Comparison of ENCODE assay signal across 14 cellular contexts in the genomic region with DNA sequence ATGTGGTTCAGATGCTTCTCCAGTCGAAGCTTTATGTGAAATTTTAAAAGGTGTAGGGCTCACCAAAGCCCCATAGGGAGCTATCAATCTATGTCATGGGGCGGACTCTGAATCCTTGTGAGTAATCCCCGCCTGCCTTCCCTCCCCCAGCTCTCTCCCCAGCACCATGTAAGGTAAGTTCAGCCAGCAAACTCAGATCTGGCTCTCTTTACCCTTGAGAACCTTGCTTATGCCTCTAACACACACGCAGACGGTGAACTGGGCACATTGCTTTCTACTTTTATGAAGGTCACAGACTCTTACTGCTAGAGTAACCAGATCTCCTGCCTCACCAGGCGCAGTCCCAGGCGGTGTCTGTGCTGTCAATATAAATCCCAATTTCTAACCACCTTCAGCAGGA.
A peak's percentile ranks its signal among the peaks of the same experiment; 100 is the strongest.
DNase-seq lines count a peak whose midpoint lies in the region; ATAC-seq and TF ChIP-seq lines count a peak whose summit lies in the region.
"Had no signal": no experiment of that assay in that cellular context is flagged by ENCODE, and none has a peak within 500 bp of the region (broad histone marks: within the 10 kb centered on the region; RNA-seq: fewer than 3 reads in every experiment).

No MANE protein-coding gene starts in this region.

- peaks cover 23% of the 10 kb centered on the region for H3K4me1 Mint-ChIP-seq in WTC11

- peak; percentile 83 for ATAC-seq in WTC11
- no peak for ATAC-seq in GM18909 (IDR thresholded peaks at IDR 0.05; ENCODE audit: poor library complexity, unreplicated experiment)

- DNase-seq in BE2C (peak; percentile 35), NCI-H187 (lab: John Stamatoyannopoulos, UW) (peak; percentile 64 to 88), WTC11 (ENCODE audit: low spot score) (no peak), kidney epithelial cell (ENCODE audit: low read depth) (peak; percentile 7), RKO (ENCODE audit: low spot score) (no peak), DMS 273 treated with DMSO at 0.1 percent for 48 hours (lab: John Stamatoyannopoulos, UW) (no peak), GM10248 (ENCODE audit: extremely low spot score) (no peak)
- DNase-seq: activated T-cell treated with anti-CD3 and anti-CD28 coated beads for 4 hours; amniotic stem cell; NCI-H446; SJCRH30; stimulated activated CD4-positive, alpha-beta T cell treated with anti-CD3 and anti-CD28 coated beads, Interleukin-15, amount 100 ng/mL, for 24 hours had no signal

- H3K36me3 Mint-ChIP-seq in WTC11: no peaks in the 10 kb centered on the region

- H3K4me3 ChIP-seq in BE2C (ENCODE audit: low read depth, low read length) (no peak overlapping the region), kidney epithelial cell (ENCODE audit: low read depth, low read length) (no peak overlapping the region)
- H3K4me3 ChIP-seq: SJCRH30 had no signal

- CTCF ChIA-PET in WTC11 (lab: Charles Lee): interaction anchor here (0.9 kb wide), 1 partner anchor 382 kb away, joined by 3 read pairs; no protein-coding TSS in a partner anchor
- CTCF ChIA-PET in GM10248 (lab: Yijun Ruan, JAX): interaction anchor here (0.9 to 1.4 kb wide), 3 partner anchors 8 to 34 kb away, joined by 3 read pairs; no protein-coding TSS in a partner anchor

- no peak for TF ChIP-seq CTCF in BE2C (IDR thresholded peaks at IDR 0.05; ENCODE audit: low read depth, low read length)
- no peak for TF ChIP-seq CTCF in WTC11 (IDR thresholded peaks at IDR 0.05)
- TF ChIP-seq CTCF in kidney epithelial cell (IDR thresholded peaks at IDR 0.05; ENCODE audit: insufficient read depth, low read length, poor library complexity, severe bottlenecking): no peak
- no peak for TF ChIP-seq CTCF in GM10248 (IDR thresholded peaks at IDR 0.05; ENCODE audit: control extremely low read depth, extremely low read depth, low read depth, missing control alignments)

- H3K9me3 ChIP-seq in BE2C: no peaks in the 10 kb centered on the region
- H3K9me3 ChIP-seq: SJCRH30 had no signal

- POLR2A ChIA-PET in WTC11 (lab: Charles Lee) (no interaction called here), GM10248 (lab: Yijun Ruan, JAX) (no interaction called here)

- peak overlapping the region; percentile 35; the same call in 1 of the 2 replicates for H3K27ac Mint-ChIP-seq in WTC11

- H3K36me3 ChIP-seq in BE2C: no peaks in the 10 kb centered on the region
- H3K36me3 ChIP-seq in kidney epithelial cell (ENCODE audit: control insufficient read depth, insufficient read depth, low read length): no peaks in the 10 kb centered on the region
- H3K36me3 ChIP-seq: SJCRH30 had no signal

- peaks cover 9% of the 10 kb centered on the region for H3K4me1 ChIP-seq in BE2C

- no peaks in the 10 kb centered on the region for H3K9me3 Mint-ChIP-seq in WTC11
- H3K9me3 Mint-ChIP-seq: neural crest cell had no signal

- H3K27me3 Mint-ChIP-seq in WTC11 (ENCODE audit: low read depth): no peaks in the 10 kb centered on the region; the same call in 1 of the 2 replicates

- no peak overlapping the region for H3K4me3 Mint-ChIP-seq in WTC11
- H3K4me3 Mint-ChIP-seq: neural crest cell had no signal

- no peaks in the 10 kb centered on the region for H3K27me3 ChIP-seq in BE2C
- H3K27me3 ChIP-seq in kidney epithelial cell (ENCODE audit: control insufficient read depth, insufficient read depth, low read length): no peaks in the 10 kb centered on the region
- H3K27me3 ChIP-seq: SJCRH30 had no signal

TF ChIP-seq in WTC11, 78 proteins besides CTCF, POLR2A, EP300 and RAD21:
- TF ChIP-seq, protein P1, sequence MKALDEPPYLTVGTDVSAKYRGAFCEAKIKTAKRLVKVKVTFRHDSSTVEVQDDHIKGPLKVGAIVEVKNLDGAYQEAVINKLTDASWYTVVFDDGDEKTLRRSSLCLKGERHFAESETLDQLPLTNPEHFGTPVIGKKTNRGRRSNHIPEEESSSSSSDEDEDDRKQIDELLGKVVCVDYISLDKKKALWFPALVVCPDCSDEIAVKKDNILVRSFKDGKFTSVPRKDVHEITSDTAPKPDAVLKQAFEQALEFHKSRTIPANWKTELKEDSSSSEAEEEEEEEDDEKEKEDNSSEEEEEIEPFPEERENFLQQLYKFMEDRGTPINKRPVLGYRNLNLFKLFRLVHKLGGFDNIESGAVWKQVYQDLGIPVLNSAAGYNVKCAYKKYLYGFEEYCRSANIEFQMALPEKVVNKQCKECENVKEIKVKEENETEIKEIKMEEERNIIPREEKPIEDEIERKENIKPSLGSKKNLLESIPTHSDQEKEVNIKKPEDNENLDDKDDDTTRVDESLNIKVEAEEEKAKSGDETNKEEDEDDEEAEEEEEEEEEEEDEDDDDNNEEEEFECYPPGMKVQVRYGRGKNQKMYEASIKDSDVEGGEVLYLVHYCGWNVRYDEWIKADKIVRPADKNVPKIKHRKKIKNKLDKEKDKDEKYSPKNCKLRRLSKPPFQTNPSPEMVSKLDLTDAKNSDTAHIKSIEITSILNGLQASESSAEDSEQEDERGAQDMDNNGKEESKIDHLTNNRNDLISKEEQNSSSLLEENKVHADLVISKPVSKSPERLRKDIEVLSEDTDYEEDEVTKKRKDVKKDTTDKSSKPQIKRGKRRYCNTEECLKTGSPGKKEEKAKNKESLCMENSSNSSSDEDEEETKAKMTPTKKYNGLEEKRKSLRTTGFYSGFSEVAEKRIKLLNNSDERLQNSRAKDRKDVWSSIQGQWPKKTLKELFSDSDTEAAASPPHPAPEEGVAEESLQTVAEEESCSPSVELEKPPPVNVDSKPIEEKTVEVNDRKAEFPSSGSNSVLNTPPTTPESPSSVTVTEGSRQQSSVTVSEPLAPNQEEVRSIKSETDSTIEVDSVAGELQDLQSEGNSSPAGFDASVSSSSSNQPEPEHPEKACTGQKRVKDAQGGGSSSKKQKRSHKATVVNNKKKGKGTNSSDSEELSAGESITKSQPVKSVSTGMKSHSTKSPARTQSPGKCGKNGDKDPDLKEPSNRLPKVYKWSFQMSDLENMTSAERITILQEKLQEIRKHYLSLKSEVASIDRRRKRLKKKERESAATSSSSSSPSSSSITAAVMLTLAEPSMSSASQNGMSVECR (CRISPR knock-in tag; IDR thresholded peaks at IDR 0.05; ENCODE audit: borderline replicate concordance): no peak
- TF ChIP-seq PRRX2 (CRISPR knock-in tag; IDR thresholded peaks at IDR 0.05) (no peak), NR1H2 (CRISPR knock-in tag; IDR thresholded peaks at IDR 0.05) (no peak)
- TF ChIP-seq, protein P2, sequence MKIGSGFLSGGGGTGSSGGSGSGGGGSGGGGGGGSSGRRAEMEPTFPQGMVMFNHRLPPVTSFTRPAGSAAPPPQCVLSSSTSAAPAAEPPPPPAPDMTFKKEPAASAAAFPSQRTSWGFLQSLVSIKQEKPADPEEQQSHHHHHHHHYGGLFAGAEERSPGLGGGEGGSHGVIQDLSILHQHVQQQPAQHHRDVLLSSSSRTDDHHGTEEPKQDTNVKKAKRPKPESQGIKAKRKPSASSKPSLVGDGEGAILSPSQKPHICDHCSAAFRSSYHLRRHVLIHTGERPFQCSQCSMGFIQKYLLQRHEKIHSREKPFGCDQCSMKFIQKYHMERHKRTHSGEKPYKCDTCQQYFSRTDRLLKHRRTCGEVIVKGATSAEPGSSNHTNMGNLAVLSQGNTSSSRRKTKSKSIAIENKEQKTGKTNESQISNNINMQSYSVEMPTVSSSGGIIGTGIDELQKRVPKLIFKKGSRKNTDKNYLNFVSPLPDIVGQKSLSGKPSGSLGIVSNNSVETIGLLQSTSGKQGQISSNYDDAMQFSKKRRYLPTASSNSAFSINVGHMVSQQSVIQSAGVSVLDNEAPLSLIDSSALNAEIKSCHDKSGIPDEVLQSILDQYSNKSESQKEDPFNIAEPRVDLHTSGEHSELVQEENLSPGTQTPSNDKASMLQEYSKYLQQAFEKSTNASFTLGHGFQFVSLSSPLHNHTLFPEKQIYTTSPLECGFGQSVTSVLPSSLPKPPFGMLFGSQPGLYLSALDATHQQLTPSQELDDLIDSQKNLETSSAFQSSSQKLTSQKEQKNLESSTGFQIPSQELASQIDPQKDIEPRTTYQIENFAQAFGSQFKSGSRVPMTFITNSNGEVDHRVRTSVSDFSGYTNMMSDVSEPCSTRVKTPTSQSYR (CRISPR knock-in tag; IDR thresholded peaks at IDR 0.05): no peak

Comparison
In these comparisons a context has a peak if more than half of its experiments do, and no peak if none do; other contexts are left out.
1. DNase-seq: peak in BE2C (single experiment), NCI-H187 (2 of 2) and kidney epithelial cell (single experiment); none in WTC11 (single experiment), RKO (single experiment), DMS 273 treated with DMSO at 0.1 percent for 48 hours (single experiment) and GM10248 (single experiment).